In genomic region chr11:67484847-67485311, GRCh38 we compare ENCODE assay signal across 1 cellular context.
TF ChIP-seq lines count a peak whose summit lies in the region.

No MANE protein-coding gene starts in this region.

TF ChIP-seq in GM12878, 131 proteins besides CTCF, POLR2A, EP300 and RAD21 (continued from another document and continues in another):
- TF ChIP-seq ETV6 (conservative IDR thresholded peaks at IDR 0.05 in 1 of 2, IDR thresholded peaks at IDR 0.05 in 1 of 2; ENCODE audit: borderline replicate concordance in 1 of 2, low read depth in 1 of 2) (no peak; a peak in 1 of 4 replicates), IKZF2 (IDR thresholded peaks at IDR 0.05) (peak; percentile 45 to 62; a peak in 1 of 4 replicates), ELK1 (IDR thresholded peaks at IDR 0.05; ENCODE audit: low read depth, low read length) (no peak), YY1 (IDR thresholded peaks at IDR 0.05; ENCODE audit: low read depth, low read length) (0 out of 2 replicates have a peak, but pooled peaks have one; percentile 48), EGR1 (IDR thresholded peaks at IDR 0.05; ENCODE audit: borderline replicate concordance in 1 of 2, low read depth in 2 of 2, low read length in 2 of 2) (peak in 1 of 2 experiments; percentile 23; a peak in 1 of 3 replicates), KDM1A (IDR thresholded peaks at IDR 0.05; ENCODE audit: borderline replicate concordance) (no peak), HDGF (IDR thresholded peaks at IDR 0.05) (peak; percentile 81; the same call in 1 of the 2 replicates), EED (IDR thresholded peaks at IDR 0.05; ENCODE audit: low read depth) (peak; percentile 57), SMAD5 (IDR thresholded peaks at IDR 0.05; ENCODE audit: low read depth) (0 out of 2 replicates have a peak, but pooled peaks have one; percentile 51), RELA (IDR thresholded peaks at IDR 0.05; ENCODE audit: borderline replicate concordance, partially characterized antibody) (peak; percentile 43), MEF2A (IDR thresholded peaks at IDR 0.05; ENCODE audit: insufficient read depth, low read depth, low read length) (no peak), CHD4 (IDR thresholded peaks at IDR 0.05) (no peak), ZNF687 (IDR thresholded peaks at IDR 0.05) (peak; percentile 79), MTA2 (IDR thresholded peaks at IDR 0.05; ENCODE audit: low read depth) (peak; percentile 26; the same call in 1 of the 2 replicates), NR2C1 (IDR thresholded peaks at IDR 0.05) (no peak), MYB (IDR thresholded peaks at IDR 0.05; ENCODE audit: borderline replicate concordance, low read depth, low read length) (no peak), SP1 (IDR thresholded peaks at IDR 0.05; ENCODE audit: low read depth, low read length) (peak; percentile 35), POLR2AphosphoS2 (IDR thresholded peaks at IDR 0.05; ENCODE audit: low read depth, low read length) (no peak), CHD1 (IDR thresholded peaks at IDR 0.05; ENCODE audit: low read depth, low read length) (0 out of 2 replicates have a peak, but pooled peaks have one; percentile 62), ZSCAN29 (IDR thresholded peaks at IDR 0.05) (no peak), CEBPZ (IDR thresholded peaks at IDR 0.05; ENCODE audit: low read depth, low read length) (no peak), IRF5 (IDR thresholded peaks at IDR 0.05; ENCODE audit: borderline replicate concordance) (no peak), WRNIP1 (IDR thresholded peaks at IDR 0.05; ENCODE audit: borderline replicate concordance, low read depth, low read length) (no peak), SPI1 (IDR thresholded peaks at IDR 0.05; ENCODE audit: borderline replicate concordance, insufficient read depth, low read depth, low read length) (peak; percentile 39; the same call in 1 of the 2 replicates), TBL1XR1 (IDR thresholded peaks at IDR 0.05; ENCODE audit: low read depth, low read length) (peak; percentile 24; the same call in 1 of the 2 replicates), SUZ12 (IDR thresholded peaks at IDR 0.05; ENCODE audit: unreplicated experiment) (no peak), MYC (IDR thresholded peaks at IDR 0.05; ENCODE audit: insufficient read depth, insufficient read length, insufficient replicate concordance, low read length, severe bottlenecking) (no peak), BACH1 (IDR thresholded peaks at IDR 0.05; ENCODE audit: borderline replicate concordance) (no peak; the same call in 1 of the 2 replicates), SMARCA5 (IDR thresholded peaks at IDR 0.05) (no peak), POLR2AphosphoS5 (IDR thresholded peaks at IDR 0.05; ENCODE audit: low read length) (peak; percentile 68; the same call in 1 of the 2 replicates), BCL11A (IDR thresholded peaks at IDR 0.05; ENCODE audit: low read depth, low read length) (no peak), ATF7 (IDR thresholded peaks at IDR 0.05; ENCODE audit: low read depth) (peak; percentile 75), SREBF1 (IDR thresholded peaks at IDR 0.05; ENCODE audit: low read length) (no peak), IKZF1 (conservative IDR thresholded peaks at IDR 0.05) (peak; percentile 56), FOXM1 (IDR thresholded peaks at IDR 0.05; ENCODE audit: low read depth, low read length) (no peak), RAD51 (IDR thresholded peaks at IDR 0.05) (no peak), DPF2 (IDR thresholded peaks at IDR 0.05) (peak; percentile 42; the same call in 1 of the 2 replicates), RFX5 (IDR thresholded peaks at IDR 0.05; ENCODE audit: low read depth, low read length) (no peak), PML (IDR thresholded peaks at IDR 0.05; ENCODE audit: low read length) (no peak), ZNF622 (IDR thresholded peaks at IDR 0.05) (no peak), ZBED1 (IDR thresholded peaks at IDR 0.05; ENCODE audit: borderline replicate concordance) (no peak), TCF3 (IDR thresholded peaks at IDR 0.05; ENCODE audit: borderline replicate concordance, insufficient read depth, low read depth, low read length) (no peak), HSF1 (IDR thresholded peaks at IDR 0.05; ENCODE audit: low read depth, low read length) (no peak), SIN3A (IDR thresholded peaks at IDR 0.05; ENCODE audit: low read depth, low read length) (peak; percentile 83), STAT3 (IDR thresholded peaks at IDR 0.05; ENCODE audit: low read depth, low read length) (no peak), CREM (IDR thresholded peaks at IDR 0.05; ENCODE audit: low read depth) (peak; percentile 52; the same call in 1 of the 2 replicates), PRDM15 (CRISPR knock-in tag; IDR thresholded peaks at IDR 0.05) (no peak), BMI1 (IDR thresholded peaks at IDR 0.05; ENCODE audit: borderline replicate concordance) (no peak), EZH2 (IDR thresholded peaks at IDR 0.05; ENCODE audit: borderline replicate concordance, control insufficient read depth, low read depth, low read length) (no peak), CBFB (IDR thresholded peaks at IDR 0.05; ENCODE audit: low read depth) (no peak; the same call in none of the 2 replicates), MEF2B (IDR thresholded peaks at IDR 0.05; ENCODE audit: partially characterized antibody, poor library complexity, severe bottlenecking) (peak; percentile 17), MAX (IDR thresholded peaks at IDR 0.05; ENCODE audit: low read depth, low read length) (peak; percentile 63), MLLT1 (IDR thresholded peaks at IDR 0.05) (no peak; the same call in 1 of the 2 replicates), KAT2A (conservative IDR thresholded peaks at IDR 0.05; ENCODE audit: control insufficient read depth, low read depth, low read length) (no peak)
